9 cellular contexts compared by ENCODE assay signal in genomic region chr22:37230673-37231405, GRCh38.
DNase-seq lines count a peak whose midpoint lies in the region; ATAC-seq and TF ChIP-seq lines count a peak whose summit lies in the region.
"Had no signal": no experiment of that assay in that cellular context is flagged by ENCODE, and none has a peak within 500 bp of the region (broad histone marks: within the 10 kb centered on the region; RNA-seq: fewer than 3 reads in every experiment).

No MANE protein-coding gene starts in this region.

- TF ChIP-seq CTCF in MM.1S (IDR thresholded peaks at IDR 0.05; ENCODE audit: low read length): no peak

- H3K9ac ChIP-seq in MM.1S (ENCODE audit: low read length): peak overlapping the region; percentile 55; the same call in 1 of the 2 replicates

- H4K20me1 ChIP-seq in MM.1S (ENCODE audit: insufficient read depth, low read length): no peaks in the 10 kb centered on the region

- peak overlapping the region; percentile 23; the same call in 1 of the 2 replicates for H3K4me3 ChIP-seq in MM.1S (ENCODE audit: low read length)

- peak; percentile 38 for ATAC-seq in GM18909 (IDR thresholded peaks at IDR 0.05; ENCODE audit: poor library complexity, unreplicated experiment)

- H2AFZ ChIP-seq in MM.1S (ENCODE audit: low read length): no peak overlapping the region

- no peaks in the 10 kb centered on the region for H3K27me3 ChIP-seq in MM.1S (replicated peaks; ENCODE audit: insufficient read depth, low read length)

- peak overlapping the region; percentile 99 for H3K27ac ChIP-seq in MM.1S (ENCODE audit: low read length)
- H3K27ac ChIP-seq: SK-N-MC had no signal

- H3F3A ChIP-seq in MM.1S (ENCODE audit: insufficient read depth, low read length): peaks cover 87% of the 10 kb centered on the region

- H3K4me2 ChIP-seq in MM.1S (ENCODE audit: low read depth, low read length): peak overlapping the region; percentile 72

- peaks cover 82% of the 10 kb centered on the region for H3K79me2 ChIP-seq in MM.1S (ENCODE audit: low read length)

- DNase-seq in MM.1S (peak; percentile 86), HPDE6-E6E7 (ENCODE audit: extremely low spot score) (no peak), DMS79 (lab: John Stamatoyannopoulos, UW) (no peak), GM19240 (ENCODE audit: insufficient read length, low spot score) (no peak), NCI-H748 (lab: John Stamatoyannopoulos, UW; ENCODE audit: unreplicated experiment) (no peak)
- DNase-seq in activated naive CD4-positive, alpha-beta T cell treated with anti-CD3 and anti-CD28 coated beads, Interleukin-2, amount 50 U/mL, for 16 hours: peak; percentile 81
- DNase-seq in stimulated activated CD4-positive, alpha-beta T cell treated with anti-CD3 and anti-CD28 coated beads, Interleukin-4, amount 100 ng/mL, for 4 hours: peak; percentile 68 to 83

- H3K36me3 ChIP-seq in MM.1S (replicated peaks; ENCODE audit: insufficient read depth, low read length): peaks cover 17% of the 10 kb centered on the region

- H3K9me2 ChIP-seq in MM.1S (replicated peaks; ENCODE audit: insufficient read depth, low read length): no peaks in the 10 kb centered on the region

- H3K4me1 ChIP-seq in MM.1S (ENCODE audit: low read length): peaks cover 77% of the 10 kb centered on the region

- no peaks in the 10 kb centered on the region for H3K9me3 ChIP-seq in MM.1S (replicated peaks; ENCODE audit: insufficient read depth, low read length)

Comparison
In these comparisons a context has a peak if more than half of its experiments do, and no peak if none do; other contexts are left out.
1. DNase-seq: peak in MM.1S (single experiment), activated naive CD4-positive, alpha-beta T cell treated with anti-CD3 and anti-CD28 coated beads, Interleukin-2, amount 50 U/mL, for 16 hours (single experiment) and stimulated activated CD4-positive, alpha-beta T cell treated with anti-CD3 and anti-CD28 coated beads, Interleukin-4, amount 100 ng/mL, for 4 hours (2 of 2); none in HPDE6-E6E7 (single experiment), DMS79 (single experiment), GM19240 (single experiment) and NCI-H748 (single experiment).